27 cellular contexts compared by ENCODE assay signal in genomic region chr10:19699299-19699698, GRCh38.
DNase-seq lines count a peak whose midpoint lies in the region; ATAC-seq, FAIRE-seq and TF ChIP-seq lines count a peak whose summit lies in the region.
"Had no signal": no experiment of that assay in that cellular context is flagged by ENCODE, and none has a peak within 500 bp of the region (broad histone marks: within the 10 kb centered on the region; RNA-seq: fewer than 3 reads in every experiment).

No MANE protein-coding gene starts in this region.

- WGBS in HepG2 (ENCODE audit: low lambda C conversion rate): 60% methylated on average over 3 of the region's 3 CpGs
- WGBS in right lobe of liver (ENCODE audit: insufficient coverage, low coverage, low lambda C conversion rate, missing lambda C conversion rate): 75% methylated on average over 3 of the region's 3 CpGs
- WGBS in IMR-90 (ENCODE audit: extremely low coverage in 2 of 2, insufficient read length in 1 of 2), 2 experiments: 85% methylated on average over 2 of the region's 3 CpGs; no CpG with 5 or more reads in 1 of the 2 experiments
- 85 to 93% methylated on average over 2 to 3 of the region's 3 CpGs for whole genome bisulfite sequencing in endodermal cell (ENCODE audit: insufficient coverage in 1 of 2, insufficient read length in 1 of 2), 2 experiments

- H2BK20ac ChIP-seq in IMR-90 (ENCODE audit: low read depth, low read length): no peak overlapping the region

- DNase-seq in HepG2 (ENCODE audit: low spot score) (no peak), right lobe of liver (no peak), IMR-90 (no peak), endodermal cell (no peak), NCI-H2081 (lab: John Stamatoyannopoulos, UW) (no peak), cardiac septum (ENCODE audit: low spot score) (no peak)
- DNase-seq in activated naive CD4-positive, alpha-beta T cell treated with anti-CD3 and anti-CD28 coated beads, Interleukin-2, amount 10 ng/mL, durations not matched to agents 7 days and 5 days: no peak
- DNase-seq: 8988T; ACHN; AML-193; BE2C; CD4-positive, alpha-beta T cell; CD8-positive, alpha-beta memory T cell; DMS 273 treated with DMSO at 0.1 percent for 48 hours; DMS79; EL; GDM1; GOT3; H7; HFFc6 had no signal

- no peak overlapping the region for H4K5ac ChIP-seq in IMR-90 (ENCODE audit: low read depth, low read length)

- H3K79me2 ChIP-seq in HepG2 (ENCODE audit: insufficient read depth, low read length): no peaks in the 10 kb centered on the region

- TF ChIP-seq RAD21 in HepG2 (CRISPR knock-in tag; IDR thresholded peaks at IDR 0.05): no peak
- no peak for TF ChIP-seq RAD21 in IMR-90 (IDR thresholded peaks at IDR 0.05; ENCODE audit: low read length)

- CTCF ChIA-PET in HepG2 (lab: Yijun Ruan, JAX; ENCODE audit: low intra/inter-chr PET ratio, low total read pairs): no interaction called here
- CTCF ChIA-PET in IMR-90 (lab: Yijun Ruan, JAX): no interaction called here
- CTCF ChIA-PET in activated naive CD4-positive, alpha-beta T cell treated with anti-CD3 and anti-CD28 coated beads, Interleukin-2, amount 10 ng/mL, durations not matched to agents 7 days and 5 days (lab: Charles Lee): no interaction called here

- H4K8ac ChIP-seq in IMR-90 (ENCODE audit: low read depth in 2 of 2, low read length in 2 of 2): no peak overlapping the region

- H3K9me3 ChIP-seq in HepG2 (ENCODE audit: low read length) (no peaks in the 10 kb centered on the region), right lobe of liver (no peaks in the 10 kb centered on the region), IMR-90 (ENCODE audit: control insufficient read depth, insufficient read depth, low read length) (no peaks in the 10 kb centered on the region), endodermal cell (ENCODE audit: control insufficient read depth, low read length) (no peaks in the 10 kb centered on the region)
- H3K9me3 ChIP-seq: A549; BE2C; BLaER1 treated with 17β-estradiol and CSF1 and Interleukin-3, amounts not matched to agents 10 nM and 100 nM had no signal

- H4K91ac ChIP-seq in IMR-90 (ENCODE audit: insufficient read depth, low read depth, low read length): no peak overlapping the region

- H3K23ac ChIP-seq in IMR-90 (ENCODE audit: low read depth, low read length): no peak overlapping the region

- H3K4me3 ChIP-seq in HepG2 (replicated peaks in 1 of 3; ENCODE audit: insufficient read depth in 1 of 3, low read depth in 2 of 3, low read length in 3 of 3) (no peak overlapping the region), right lobe of liver (no peak overlapping the region), IMR-90 (ENCODE audit: insufficient read depth, low read depth, low read length) (no peak overlapping the region), endodermal cell (ENCODE audit: low read length) (no peak overlapping the region)
- H3K4me3 ChIP-seq: A549; BLaER1 treated with 17β-estradiol and CSF1 and Interleukin-3, amounts not matched to agents 10 nM and 100 nM; GM12878 had no signal

- no peak overlapping the region for H2AK5ac ChIP-seq in IMR-90 (ENCODE audit: low read depth, low read length)

- H2BK15ac ChIP-seq in IMR-90 (ENCODE audit: low read depth, low read length): 0 out of 3 replicates have a peak overlapping the region, but pooled peaks have one; percentile 28

- peaks cover 1% of the 10 kb centered on the region for H3K9me3 Mint-ChIP-seq in endodermal cell
- H3K9me3 Mint-ChIP-seq in activated naive CD4-positive, alpha-beta T cell treated with anti-CD3 and anti-CD28 coated beads, Interleukin-2, amount 10 ng/mL, durations not matched to agents 7 days and 5 days: peaks cover 19% of the 10 kb centered on the region
- H3K9me3 Mint-ChIP-seq: HFFc6 had no signal

- no peak overlapping the region for H3K27ac Mint-ChIP-seq in endodermal cell
- H3K27ac Mint-ChIP-seq in activated naive CD4-positive, alpha-beta T cell treated with anti-CD3 and anti-CD28 coated beads, Interleukin-2, amount 10 ng/mL, durations not matched to agents 7 days and 5 days: no peak overlapping the region
- H3K27ac Mint-ChIP-seq: CD4-positive, alpha-beta T cell; CD8-positive, alpha-beta memory T cell; HFFc6 had no signal

- no peak overlapping the region for H2AFZ ChIP-seq in HepG2 (ENCODE audit: low read length)
- H2AFZ ChIP-seq in IMR-90 (replicated peaks; ENCODE audit: low read length, poor library complexity): no peak overlapping the region

- H3K27me3 Mint-ChIP-seq in endodermal cell (ENCODE audit: insufficient read depth): no peaks in the 10 kb centered on the region
- no peaks in the 10 kb centered on the region for H3K27me3 Mint-ChIP-seq in activated naive CD4-positive, alpha-beta T cell treated with anti-CD3 and anti-CD28 coated beads, Interleukin-2, amount 10 ng/mL, durations not matched to agents 7 days and 5 days
- H3K27me3 Mint-ChIP-seq: CD4-positive, alpha-beta T cell; CD8-positive, alpha-beta memory T cell had no signal

- H3K18ac ChIP-seq in IMR-90 (ENCODE audit: low read depth, low read length): no peak overlapping the region

- no peaks in the 10 kb centered on the region for H3K27me3 ChIP-seq in HepG2 (ENCODE audit: control insufficient read depth in 1 of 2, insufficient read depth in 2 of 2, low read length in 2 of 2)
- no peaks in the 10 kb centered on the region for H3K27me3 ChIP-seq in right lobe of liver
- no peaks in the 10 kb centered on the region for H3K27me3 ChIP-seq in IMR-90 (ENCODE audit: control insufficient read depth, insufficient read depth, low read length)
- H3K27me3 ChIP-seq in endodermal cell (ENCODE audit: control insufficient read depth, insufficient read depth, low read length, poor library complexity, severe bottlenecking): peaks cover 10% of the 10 kb centered on the region
- H3K27me3 ChIP-seq: BE2C; BLaER1 treated with 17β-estradiol and CSF1 and Interleukin-3, amounts not matched to agents 10 nM and 100 nM had no signal

- H3K27ac ChIP-seq in HepG2 (ENCODE audit: extremely low read length, insufficient read depth, low read length) (no peak overlapping the region), right lobe of liver (no peak overlapping the region), IMR-90 (ENCODE audit: insufficient read depth, low read length) (no peak overlapping the region), endodermal cell (ENCODE audit: low read depth, low read length) (no peak overlapping the region)
- H3K27ac ChIP-seq: A549; BLaER1 treated with 17β-estradiol and CSF1 and Interleukin-3, amounts not matched to agents 10 nM and 100 nM had no signal

- H3K79me1 ChIP-seq in IMR-90 (ENCODE audit: low read depth in 1 of 2, low read length in 2 of 2): no peaks in the 10 kb centered on the region

- TF ChIP-seq CTCF in HepG2 (CRISPR knock-in tag; IDR thresholded peaks at IDR 0.05) (no peak), right lobe of liver (IDR thresholded peaks at IDR 0.05) (no peak), IMR-90 (conservative IDR thresholded peaks at IDR 0.05; ENCODE audit: low read depth, low read length) (no peak), endodermal cell (conservative IDR thresholded peaks at IDR 0.05) (peak; percentile 59)

- no peak overlapping the region for H3K4me3 Mint-ChIP-seq in endodermal cell
- no peak overlapping the region for H3K4me3 Mint-ChIP-seq in activated naive CD4-positive, alpha-beta T cell treated with anti-CD3 and anti-CD28 coated beads, Interleukin-2, amount 10 ng/mL, durations not matched to agents 7 days and 5 days
- H3K4me3 Mint-ChIP-seq: CD14-positive monocyte; CD4-positive, alpha-beta T cell; CD8-positive, alpha-beta memory T cell; HFFc6 had no signal

- POLR2A ChIA-PET in HepG2 (lab: Yijun Ruan, JAX) (no interaction called here), IMR-90 (lab: Charles Lee; ENCODE audit: unreplicated experiment) (no interaction called here)

- no peak overlapping the region for H2BK120ac ChIP-seq in IMR-90 (ENCODE audit: low read depth, low read length)

- TF ChIP-seq POLR2A in HepG2 (IDR thresholded peaks at IDR 0.05; ENCODE audit: insufficient read depth in 1 of 2, low read depth in 2 of 2, low read length in 2 of 2) (no peak), right lobe of liver (IDR thresholded peaks at IDR 0.05) (no peak), IMR-90 (IDR thresholded peaks at IDR 0.05; ENCODE audit: low read depth, low read length) (no peak)

- H3K4me2 ChIP-seq in HepG2 (ENCODE audit: low read depth, low read length) (no peak overlapping the region), IMR-90 (ENCODE audit: low read depth, low read length) (no peak overlapping the region)
- H3K4me2 ChIP-seq: A549; BLaER1 treated with 17β-estradiol and CSF1 and Interleukin-3, amounts not matched to agents 10 nM and 100 nM had no signal

- ATAC-seq in HepG2: no peak
- ATAC-seq in right lobe of liver: no peak
- ATAC-seq in IMR-90 (ENCODE audit: low read depth): no peak
- ATAC-seq: A549, GM12878, HCT116 had no signal

- H3K4me1 Mint-ChIP-seq in endodermal cell: peaks cover 4% of the 10 kb centered on the region
- no peaks in the 10 kb centered on the region for H3K4me1 Mint-ChIP-seq in activated naive CD4-positive, alpha-beta T cell treated with anti-CD3 and anti-CD28 coated beads, Interleukin-2, amount 10 ng/mL, durations not matched to agents 7 days and 5 days
- H3K4me1 Mint-ChIP-seq: CD8-positive, alpha-beta memory T cell had no signal

- H3K9me1 ChIP-seq in IMR-90 (ENCODE audit: insufficient read depth, low read length): no peaks in the 10 kb centered on the region; the same call in 1 of the 2 replicates

- H3K56ac ChIP-seq in IMR-90 (ENCODE audit: extremely low read depth, insufficient read depth, low read length): no peak overlapping the region

- BruUV-seq in HepG2 (replicated peaks; lab: Mats Ljungman, UMichigan): no TSS peak
- BruUV-seq in IMR-90 (replicated peaks; lab: Mats Ljungman, UMichigan): no TSS peak

- H3K36me3 ChIP-seq in HepG2 (replicated peaks in 1 of 2; ENCODE audit: control insufficient read depth in 1 of 2, insufficient read depth in 2 of 2, low read length in 2 of 2) (peaks cover 0 to 3% of the 10 kb centered on the region in 2 experiments; a peak in 1 of 5 replicates), right lobe of liver (no peaks in the 10 kb centered on the region), IMR-90 (ENCODE audit: control insufficient read depth, insufficient read depth, low read length) (no peaks in the 10 kb centered on the region), endodermal cell (ENCODE audit: control insufficient read depth, insufficient read depth, low read length) (no peaks in the 10 kb centered on the region)
- H3K36me3 ChIP-seq: BE2C; BLaER1 treated with 17β-estradiol and CSF1 and Interleukin-3, amounts not matched to agents 10 nM and 100 nM had no signal

- H4K20me1 ChIP-seq in HepG2 (ENCODE audit: insufficient read depth, low read length) (no peaks in the 10 kb centered on the region), IMR-90 (ENCODE audit: insufficient read depth, low read length) (no peaks in the 10 kb centered on the region)
- H4K20me1 ChIP-seq: BLaER1 treated with 17β-estradiol and CSF1 and Interleukin-3, amounts not matched to agents 10 nM and 100 nM had no signal

- H3K4ac ChIP-seq in IMR-90 (ENCODE audit: low read depth, low read length): no peak overlapping the region

- H2BK5ac ChIP-seq in IMR-90 (ENCODE audit: low read depth, low read length, poor library complexity, severe bottlenecking): no peak overlapping the region

- TF ChIP-seq EP300 in HepG2 (IDR thresholded peaks at IDR 0.05; ENCODE audit: low read depth in 2 of 2, low read length in 2 of 2) (no peak), HepG2 (CRISPR knock-in tag; IDR thresholded peaks at IDR 0.05; ENCODE audit: borderline replicate concordance) (no peak)

- intact Hi-C loops in HepG2 (cut with micrococcal nuclease; ENCODE audit: unreplicated experiment): no loop called here
- intact Hi-C loops in right lobe of liver (cut with DNase I): no loop called here
- intact Hi-C loops in IMR-90 (cut with micrococcal nuclease): no loop called here
- intact Hi-C loops in cardiac septum (cut with DNase I): no loop called here

- in situ Hi-C loops in HepG2 (cut with HindIII; ENCODE audit: extremely low pct_ligation_motif_present, low pct_unique_long_range_greater_than_20kb) (no loop called here), IMR-90 (cut with MboI; ENCODE audit: low sequenced_read_pairs) (no loop called here)

- H3K4me1 ChIP-seq in HepG2 (ENCODE audit: insufficient read depth, low read length): no peaks in the 10 kb centered on the region
- H3K4me1 ChIP-seq in right lobe of liver: no peaks in the 10 kb centered on the region
- peaks cover 5% of the 10 kb centered on the region for H3K4me1 ChIP-seq in IMR-90 (ENCODE audit: control insufficient read depth, insufficient read depth, low read length)
- H3K4me1 ChIP-seq in endodermal cell (ENCODE audit: control insufficient read depth, insufficient read depth, low read length): peaks cover 3% of the 10 kb centered on the region
- H3K4me1 ChIP-seq: A549; BE2C; BLaER1 treated with 17β-estradiol and CSF1 and Interleukin-3, amounts not matched to agents 10 nM and 100 nM had no signal

- H2AK9ac ChIP-seq in IMR-90 (replicated peaks; ENCODE audit: low read depth, low read length, poor library complexity): no peak overlapping the region

- no peak overlapping the region for H3K14ac ChIP-seq in IMR-90 (replicated peaks; ENCODE audit: low read depth, low read length)

- dilution Hi-C loops in IMR-90 (cut with HindIII; ENCODE audit: low sequenced_read_pairs, unreplicated experiment): no loop called here

- H3K36me3 Mint-ChIP-seq in endodermal cell (ENCODE audit: low read depth): no peaks in the 10 kb centered on the region
- H3K36me3 Mint-ChIP-seq in activated naive CD4-positive, alpha-beta T cell treated with anti-CD3 and anti-CD28 coated beads, Interleukin-2, amount 10 ng/mL, durations not matched to agents 7 days and 5 days: no peaks in the 10 kb centered on the region
- H3K36me3 Mint-ChIP-seq: CD14-positive monocyte; CD8-positive, alpha-beta memory T cell had no signal

- no peak overlapping the region for H3K9ac ChIP-seq in HepG2 (ENCODE audit: insufficient read depth, low read depth, low read length)
- no peak overlapping the region for H3K9ac ChIP-seq in IMR-90 (ENCODE audit: low read depth, low read length)
- H3K9ac ChIP-seq in endodermal cell (ENCODE audit: extremely low read depth, low read length, poor library complexity, severe bottlenecking): no peak overlapping the region
- H3K9ac ChIP-seq: BLaER1 treated with 17β-estradiol and CSF1 and Interleukin-3, amounts not matched to agents 10 nM and 100 nM had no signal

- FAIRE-seq in HepG2 (lab: Jason Lieb, UNC): no peak
- FAIRE-seq: A549, D721Med, GM12878, GM18507 had no signal
